In genomic region chr9:123333058-123333669, GRCh38 we compare ENCODE assay signal across 11 cellular contexts. TPM values are rescaled to one million over a fixed set of nuclear protein-coding genes. Genes with fewer than 3 reads are reported as not detected.
DNase-seq lines count a peak whose midpoint lies in the region; ATAC-seq, FAIRE-seq and TF ChIP-seq lines count a peak whose summit lies in the region.
"Not testable (repeated sequence)": the region's sequence is repeated elsewhere in the genome, so short reads cannot be mapped to it uniquely, and the experiment has no call there.
"Had no signal": no experiment of that assay in that cellular context is flagged by ENCODE, and none has a peak within 500 bp of the region (broad histone marks: within the 10 kb centered on the region; RNA-seq: fewer than 3 reads in every experiment).

No MANE protein-coding gene starts in this region.

- H3K4me2 ChIP-seq in K562 (ENCODE audit: insufficient read depth, low read length); fibroblast of lung (ENCODE audit: extremely low read depth, insufficient read depth, low read length): not testable (repeated sequence)

- in situ Hi-C loops in K562 (cut with MboI) = not testable (repeated sequence)

- 30% methylated on average over 7 of the region's 8 CpGs for WGBS in K562 (ENCODE audit: insufficient coverage, low coverage, missing lambda C conversion rate)

- H3K4me3 Mint-ChIP-seq in activated CD8-positive, alpha-beta T cell treated with anti-CD3 and anti-CD28 coated beads for 36 hours; stimulated activated effector memory CD8-positive, alpha-beta T cell treated with anti-CD3 and anti-CD28 coated beads, Interleukin-12 subunit alpha, Interleukin-12 subunit beta, amount 100 ng/mL, for 72 hours: not testable (repeated sequence)

- H3K27me3 ChIP-seq in MG63; K562 (ENCODE audit: control insufficient read depth in 2 of 2, insufficient read depth in 2 of 2, low read length in 2 of 2); fibroblast of lung (ENCODE audit: control insufficient read depth, insufficient read depth, low read length): not testable (repeated sequence)

- H3K36me3 ChIP-seq in MG63; K562 (ENCODE audit: control insufficient read depth, insufficient read depth, low read length); fibroblast of lung (ENCODE audit: control insufficient read depth, insufficient read depth, low read length): not testable (repeated sequence)

- not testable (repeated sequence) for H3K9me3 Mint-ChIP-seq in activated CD8-positive, alpha-beta T cell treated with anti-CD3 and anti-CD28 coated beads for 36 hours; stimulated activated effector memory CD8-positive, alpha-beta T cell treated with anti-CD3 and anti-CD28 coated beads, Interleukin-12 subunit alpha, Interleukin-12 subunit beta, amount 100 ng/mL, for 72 hours

- H3K4me3 ChIP-seq in AG09309 (ENCODE audit: control insufficient read depth, low read depth, low read length); MG63; K562; fibroblast of lung (replicated peaks in 1 of 4; ENCODE audit: control extremely low read depth in 1 of 4, insufficient read depth in 1 of 4, low read depth in 3 of 4, low read length in 4 of 4): not testable (repeated sequence)

- not testable (repeated sequence) for TF ChIP-seq EP300 in K562 (IDR thresholded peaks at IDR 0.05; ENCODE audit: low read length)

- H3K9me3 ChIP-seq in MG63; K562 (replicated peaks; ENCODE audit: control insufficient read depth, insufficient read depth, low read depth, low read length); fibroblast of lung (ENCODE audit: control insufficient read depth, insufficient read depth, low read depth, low read length): not testable (repeated sequence)

- not testable (repeated sequence) for H3K9me1 ChIP-seq in K562 (ENCODE audit: control insufficient read depth, insufficient read depth, low read length)

- not testable (repeated sequence) for FAIRE-seq in K562 (lab: Jason Lieb, UNC)

- H3K4me1 ChIP-seq in K562 (replicated peaks in 1 of 2; ENCODE audit: control insufficient read depth in 2 of 2, insufficient read depth in 2 of 2, low read length in 2 of 2) = peaks cover 24 to 38% of the 10 kb centered on the region in 2 experiments
- not testable (repeated sequence) for H3K4me1 ChIP-seq in fibroblast of lung (ENCODE audit: control insufficient read depth, extremely low read depth, insufficient read depth, low read length)

- not testable (repeated sequence) for H3K27ac ChIP-seq in K562 (ENCODE audit: extremely low read depth, low read depth, low read length); fibroblast of lung (ENCODE audit: insufficient read depth, low read length)

- TF ChIP-seq POLR2A in K562 (conservative IDR thresholded peaks at IDR 0.05) = not testable (repeated sequence)

- peaks cover 20% of the 10 kb centered on the region for H3K4me1 Mint-ChIP-seq in activated CD8-positive, alpha-beta T cell treated with anti-CD3 and anti-CD28 coated beads for 36 hours (ENCODE audit: low read depth)
- peaks cover 23% of the 10 kb centered on the region for H3K4me1 Mint-ChIP-seq in stimulated activated effector memory CD8-positive, alpha-beta T cell treated with anti-CD3 and anti-CD28 coated beads, Interleukin-12 subunit alpha, Interleukin-12 subunit beta, amount 100 ng/mL, for 72 hours

- CTCF ChIA-PET in activated CD8-positive, alpha-beta T cell treated with anti-CD3 and anti-CD28 coated beads for 36 hours (lab: Charles Lee) = interaction anchor here (0.9 kb wide), 1 partner anchor 55 kb away, joined by 3 read pairs; no protein-coding TSS in a partner anchor
- CTCF ChIA-PET in K562 (lab: Yijun Ruan, JAX; ENCODE audit: low intra/inter-chr PET ratio) = not testable (repeated sequence)

- TF ChIP-seq RAD21 in K562 (CRISPR knock-in tag; conservative IDR thresholded peaks at IDR 0.05 in 1 of 2, IDR thresholded peaks at IDR 0.05 in 1 of 2) = not testable (repeated sequence)

- not testable (repeated sequence) for H3K27me3 Mint-ChIP-seq in activated CD8-positive, alpha-beta T cell treated with anti-CD3 and anti-CD28 coated beads for 36 hours

- not testable (repeated sequence) for ATAC-seq in activated CD8-positive, alpha-beta T cell treated with anti-CD3 and anti-CD28 coated beads for 36 hours; K562
- ATAC-seq in stimulated activated effector memory CD8-positive, alpha-beta T cell treated with anti-CD3 and anti-CD28 coated beads, Interleukin-12 subunit alpha, Interleukin-12 subunit beta, amount 100 ng/mL, for 72 hours = peak; percentile 43

- peak overlapping the region; percentile 17 for H3K27ac Mint-ChIP-seq in activated CD8-positive, alpha-beta T cell treated with anti-CD3 and anti-CD28 coated beads for 36 hours
- not testable (repeated sequence) for H3K27ac Mint-ChIP-seq in stimulated activated effector memory CD8-positive, alpha-beta T cell treated with anti-CD3 and anti-CD28 coated beads, Interleukin-12 subunit alpha, Interleukin-12 subunit beta, amount 100 ng/mL, for 72 hours

- H3K36me3 Mint-ChIP-seq in activated CD8-positive, alpha-beta T cell treated with anti-CD3 and anti-CD28 coated beads for 36 hours (ENCODE audit: low read depth); stimulated activated effector memory CD8-positive, alpha-beta T cell treated with anti-CD3 and anti-CD28 coated beads, Interleukin-12 subunit alpha, Interleukin-12 subunit beta, amount 100 ng/mL, for 72 hours: not testable (repeated sequence)

- not testable (repeated sequence) for H3K9ac ChIP-seq in K562 (ENCODE audit: insufficient read depth in 1 of 2, low read depth in 2 of 2, low read length in 2 of 2); fibroblast of lung (ENCODE audit: insufficient read depth, low read length)

- POLR2A ChIA-PET in activated CD8-positive, alpha-beta T cell treated with anti-CD3 and anti-CD28 coated beads for 36 hours (lab: Charles Lee) = not testable (repeated sequence)
- POLR2A ChIA-PET in K562 (lab: Yijun Ruan, JAX) = interaction anchor here (1.0 to 1.3 kb wide), 2 partner anchors 9 to 12 kb away, joined by 3 to 5 read pairs; no protein-coding TSS in a partner anchor

- H4K20me1 ChIP-seq in K562 (replicated peaks; ENCODE audit: control insufficient read depth, insufficient read depth, low read length); fibroblast of lung (ENCODE audit: control insufficient read depth, extremely low read depth, insufficient read depth, low read length): not testable (repeated sequence)

- intact Hi-C loops in activated CD8-positive, alpha-beta T cell treated with anti-CD3 and anti-CD28 coated beads for 36 hours (cut with micrococcal nuclease); K562 (cut with micrococcal nuclease): not testable (repeated sequence)

- DNase-seq in AG09309 (ENCODE audit: low read depth) = peak; percentile 75
- DNase-seq in GM03348 (ENCODE audit: low spot score) = peak; percentile 87
- DNase-seq in MG63 = peak; percentile 89
- not testable (repeated sequence) for DNase-seq in activated CD8-positive, alpha-beta T cell treated with anti-CD3 and anti-CD28 coated beads for 36 hours; K562 (ENCODE audit: extremely low read depth in 1 of 4, low spot score in 3 of 4); stimulated activated effector memory CD8-positive, alpha-beta T cell treated with anti-CD3 and anti-CD28 coated beads, Interleukin-12 subunit alpha, Interleukin-12 subunit beta, amount 100 ng/mL, for 72 hours (ENCODE audit: low spot score in 2 of 2)
- peak; percentile 15 to 94 for DNase-seq in fibroblast of lung (ENCODE audit: low read depth in 2 of 2)
- DNase-seq in kidney tubule cell (ENCODE audit: low spot score) = peak; percentile 23

- not testable (repeated sequence) for BruUV-seq in K562 (replicated peaks; lab: Mats Ljungman, UMichigan)

- not testable (repeated sequence) for H3K79me2 ChIP-seq in K562 (ENCODE audit: control insufficient read depth, insufficient read depth, low read length); fibroblast of lung (ENCODE audit: control insufficient read depth, insufficient read depth, low read length)

- TF ChIP-seq CTCF in AG09309 (IDR thresholded peaks at IDR 0.05; ENCODE audit: control insufficient read depth, insufficient read depth, low read depth, low read length, missing control alignments); activated CD8-positive, alpha-beta T cell treated with anti-CD3 and anti-CD28 coated beads for 36 hours (IDR thresholded peaks at IDR 0.05); K562 (IDR thresholded peaks at IDR 0.05 in 2 of 3, conservative IDR thresholded peaks at IDR 0.05 in 1 of 3; ENCODE audit: insufficient read depth in 2 of 3, low read depth in 1 of 3, low read length in 3 of 3); fibroblast of lung (conservative IDR thresholded peaks at IDR 0.05 in 1 of 2, IDR thresholded peaks at IDR 0.05 in 1 of 2; ENCODE audit: low read depth in 1 of 2, low read length in 2 of 2): not testable (repeated sequence)

- H2AFZ ChIP-seq in K562 (ENCODE audit: low read depth, low read length); fibroblast of lung (ENCODE audit: low read length): not testable (repeated sequence)

RNA-seq across cellular contexts. Expression of gene CRB2, which starts 22.8 kb away (rescaled TPM):
- total RNA-seq in MG63 (2014; rRNA removed; shearing (Covaris generic); ENCODE audit: low replicate concordance) = not detected in 2 replicates
- total RNA-seq in activated CD8-positive, alpha-beta T cell treated with anti-CD3 and anti-CD28 coated beads for 36 hours = under 1 TPM in 1 of 2 experiments, not detected in 1; 0.09 TPM
- 0.67 and 3.0 TPM in 2 replicates for total RNA-seq in K562 (2011; cell fraction: chromatin; rRNA removed; ENCODE audit: low replicate concordance)
- total RNA-seq in K562 (2011; cell fraction: nucleolus; rRNA removed) = 2.5 and 3.2 TPM in 2 replicates
- total RNA-seq in K562 (2011; cell fraction: nucleoplasm; rRNA removed) = 0.76 and 0.88 TPM in 2 replicates
- 0.53 and 0.64 TPM in 2 replicates for total RNA-seq in K562 (2014; rRNA removed)
- 0.13 and 0.18 TPM in 2 replicates for total RNA-seq in K562 (2014; rRNA removed; fragmentation: Illumina TruSeq; extraction: Trizol)
- 0.25 and 0.38 TPM in 2 replicates for total RNA-seq in K562 (2015; rRNA removed; fragmentation: Illumina TruSeq; extraction: Trizol)
- 1.2 and 1.3 TPM in 2 replicates for total RNA-seq in K562 (2021)
- 0.18 and 0.28 TPM in 2 replicates for polyA plus RNA-seq in K562 (2011; rRNA removed)
- 0.19 and 0.67 TPM in 2 replicates for polyA plus RNA-seq in K562 (2011; cell fraction: cytosol; rRNA removed)
- 1.3 and 2.9 TPM in 2 replicates for polyA plus RNA-seq in K562 (2011; cell fraction: nucleus; rRNA removed)
- 0.25 and 0.68 TPM in 2 replicates for polyA plus RNA-seq in K562 (2012)
- polyA plus RNA-seq in K562 (2014; fragmentation: Illumina TruSeq; extraction: Trizol) = 0.13 and 0.29 TPM in 2 replicates
- not detected for polyA plus RNA-seq in K562 (2014; fragmentation: Nextera tagmentation; extraction: Ambion mirVana)
- 0.43 and 0.44 TPM in 2 replicates for polyA plus RNA-seq in K562 (2014; rRNA removed)
- 0.24 and 0.91 TPM in 2 replicates for polyA minus RNA-seq in K562 (2011; rRNA and poly(A)+ RNA removed)
- 1.3 and 2.3 TPM in 2 replicates for polyA minus RNA-seq in K562 (2011; cell fraction: cytosol; rRNA and poly(A)+ RNA removed)
- 1.1 and 1.2 TPM in 2 replicates for polyA minus RNA-seq in K562 (2011; cell fraction: nucleus; rRNA and poly(A)+ RNA removed)
- total RNA-seq in fibroblast of lung = under 0.01 TPM in 1 of 2 replicates, not detected in the other
- not detected in 2 replicates for polyA plus RNA-seq in fibroblast of lung
- not detected in 2 replicates for polyA plus RNA-seq in fibroblast of lung (2012)
- polyA minus RNA-seq in fibroblast of lung (ENCODE audit: low replicate concordance) = 0.56 TPM in 1 of 2 replicates, not detected in the other
- total RNA-seq: CD8-positive, alpha-beta memory T cell; vagina had no signal
- polyA plus RNA-seq: heart left ventricle had no signal
